Comparison of ENCODE assay signal across 1 cellular context in the genomic region with DNA sequence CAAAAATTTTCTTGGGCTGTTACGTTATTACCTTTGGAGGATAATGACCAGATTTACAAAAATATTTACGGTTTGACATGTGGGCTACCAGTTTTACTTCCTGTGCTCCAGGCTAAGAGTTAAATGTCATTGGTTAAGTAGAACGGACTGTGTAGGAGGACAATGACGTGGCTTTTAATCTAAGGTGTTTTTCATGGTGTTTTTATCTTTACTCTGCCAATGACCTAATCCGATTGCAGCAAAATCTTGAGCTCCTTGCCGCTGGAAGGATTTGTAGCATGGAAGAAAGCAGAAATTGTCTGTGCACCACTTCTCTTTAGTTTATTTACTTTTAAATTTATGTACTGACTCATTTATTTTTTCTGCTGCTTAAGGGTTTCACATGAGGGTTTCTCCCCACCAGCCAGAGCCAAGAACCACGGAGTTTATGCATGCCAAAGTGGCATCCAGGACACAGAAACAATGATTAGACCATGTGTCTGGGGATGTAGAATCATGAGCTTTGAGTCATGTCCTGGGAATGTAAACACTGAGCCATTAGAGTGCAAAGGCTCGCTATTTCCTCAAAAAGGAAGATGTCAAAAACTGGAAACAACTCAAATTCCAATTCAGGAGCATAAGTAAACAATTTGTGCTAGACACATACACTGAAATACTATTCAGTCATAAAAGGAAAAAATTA.
A peak's percentile ranks its signal among the peaks of the same experiment; 100 is the strongest.
TF ChIP-seq lines count a peak whose summit lies in the region.

No MANE protein-coding gene starts in this region.

TF ChIP-seq in HepG2, 621 proteins besides CTCF, POLR2A, EP300 and RAD21 (continued from another document and continues in another):
- TF ChIP-seq, protein P1, sequence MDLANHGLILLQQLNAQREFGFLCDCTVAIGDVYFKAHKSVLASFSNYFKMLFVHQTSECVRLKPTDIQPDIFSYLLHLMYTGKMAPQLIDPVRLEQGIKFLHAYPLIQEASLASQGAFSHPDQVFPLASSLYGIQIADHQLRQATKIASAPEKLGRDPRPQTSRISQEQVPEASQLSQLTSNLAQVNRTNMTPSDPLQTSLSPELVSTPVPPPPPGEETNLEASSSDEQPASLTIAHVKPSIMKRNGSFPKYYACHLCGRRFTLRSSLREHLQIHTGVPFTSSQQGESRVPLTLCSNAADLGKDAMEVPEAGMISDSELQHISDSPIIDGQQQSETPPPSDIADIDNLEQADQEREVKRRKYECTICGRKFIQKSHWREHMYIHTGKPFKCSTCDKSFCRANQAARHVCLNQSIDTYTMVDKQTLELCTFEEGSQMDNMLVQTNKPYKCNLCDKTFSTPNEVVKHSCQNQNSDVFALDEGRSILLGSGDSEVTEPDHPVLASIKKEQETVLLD (CRISPR knock-in tag; IDR thresholded peaks at IDR 0.05; ENCODE audit: low read depth), result no peak
- no peak for TF ChIP-seq ZNF34 (CRISPR knock-in tag; IDR thresholded peaks at IDR 0.05; ENCODE audit: borderline replicate concordance)
- no peak for TF ChIP-seq ZNF605 (CRISPR knock-in tag; IDR thresholded peaks at IDR 0.05)
- no peak for TF ChIP-seq NR1H2 (CRISPR knock-in tag; IDR thresholded peaks at IDR 0.05; ENCODE audit: borderline replicate concordance, low read depth)
- TF ChIP-seq NAIF1 (CRISPR knock-in tag; IDR thresholded peaks at IDR 0.05; ENCODE audit: borderline replicate concordance), result no peak
- no peak for TF ChIP-seq TBP (CRISPR knock-in tag; IDR thresholded peaks at IDR 0.05)
- TF ChIP-seq, protein P2, sequence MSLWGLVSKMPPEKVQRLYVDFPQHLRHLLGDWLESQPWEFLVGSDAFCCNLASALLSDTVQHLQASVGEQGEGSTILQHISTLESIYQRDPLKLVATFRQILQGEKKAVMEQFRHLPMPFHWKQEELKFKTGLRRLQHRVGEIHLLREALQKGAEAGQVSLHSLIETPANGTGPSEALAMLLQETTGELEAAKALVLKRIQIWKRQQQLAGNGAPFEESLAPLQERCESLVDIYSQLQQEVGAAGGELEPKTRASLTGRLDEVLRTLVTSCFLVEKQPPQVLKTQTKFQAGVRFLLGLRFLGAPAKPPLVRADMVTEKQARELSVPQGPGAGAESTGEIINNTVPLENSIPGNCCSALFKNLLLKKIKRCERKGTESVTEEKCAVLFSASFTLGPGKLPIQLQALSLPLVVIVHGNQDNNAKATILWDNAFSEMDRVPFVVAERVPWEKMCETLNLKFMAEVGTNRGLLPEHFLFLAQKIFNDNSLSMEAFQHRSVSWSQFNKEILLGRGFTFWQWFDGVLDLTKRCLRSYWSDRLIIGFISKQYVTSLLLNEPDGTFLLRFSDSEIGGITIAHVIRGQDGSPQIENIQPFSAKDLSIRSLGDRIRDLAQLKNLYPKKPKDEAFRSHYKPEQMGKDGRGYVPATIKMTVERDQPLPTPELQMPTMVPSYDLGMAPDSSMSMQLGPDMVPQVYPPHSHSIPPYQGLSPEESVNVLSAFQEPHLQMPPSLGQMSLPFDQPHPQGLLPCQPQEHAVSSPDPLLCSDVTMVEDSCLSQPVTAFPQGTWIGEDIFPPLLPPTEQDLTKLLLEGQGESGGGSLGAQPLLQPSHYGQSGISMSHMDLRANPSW (CRISPR knock-in tag; IDR thresholded peaks at IDR 0.05; ENCODE audit: borderline replicate concordance), result no peak
- TF ChIP-seq, protein P3, sequence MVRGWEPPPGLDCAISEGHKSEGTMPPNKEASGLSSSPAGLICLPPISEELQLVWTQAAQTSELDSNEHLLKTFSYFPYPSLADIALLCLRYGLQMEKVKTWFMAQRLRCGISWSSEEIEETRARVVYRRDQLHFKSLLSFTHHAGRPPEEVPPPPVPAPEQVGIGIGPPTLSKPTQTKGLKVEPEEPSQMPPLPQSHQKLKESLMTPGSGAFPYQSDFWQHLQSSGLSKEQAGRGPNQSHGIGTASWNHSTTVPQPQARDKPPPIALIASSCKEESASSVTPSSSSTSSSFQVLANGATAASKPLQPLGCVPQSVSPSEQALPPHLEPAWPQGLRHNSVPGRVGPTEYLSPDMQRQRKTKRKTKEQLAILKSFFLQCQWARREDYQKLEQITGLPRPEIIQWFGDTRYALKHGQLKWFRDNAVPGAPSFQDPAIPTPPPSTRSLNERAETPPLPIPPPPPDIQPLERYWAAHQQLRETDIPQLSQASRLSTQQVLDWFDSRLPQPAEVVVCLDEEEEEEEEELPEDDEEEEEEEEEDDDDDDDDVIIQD (CRISPR knock-in tag; IDR thresholded peaks at IDR 0.05; ENCODE audit: low read depth), result peak; percentile 97; the same call in 1 of the 2 replicates
- peak; percentile 94 for TF ChIP-seq ZMYM4 (CRISPR knock-in tag; IDR thresholded peaks at IDR 0.05)
- peak; percentile 45; the same call in 1 of the 2 replicates for TF ChIP-seq ZNF629 (CRISPR knock-in tag; conservative IDR thresholded peaks at IDR 0.05)
- TF ChIP-seq MYC (CRISPR knock-in tag; IDR thresholded peaks at IDR 0.05; ENCODE audit: borderline replicate concordance), result peak; percentile 54
- TF ChIP-seq, protein P4, sequence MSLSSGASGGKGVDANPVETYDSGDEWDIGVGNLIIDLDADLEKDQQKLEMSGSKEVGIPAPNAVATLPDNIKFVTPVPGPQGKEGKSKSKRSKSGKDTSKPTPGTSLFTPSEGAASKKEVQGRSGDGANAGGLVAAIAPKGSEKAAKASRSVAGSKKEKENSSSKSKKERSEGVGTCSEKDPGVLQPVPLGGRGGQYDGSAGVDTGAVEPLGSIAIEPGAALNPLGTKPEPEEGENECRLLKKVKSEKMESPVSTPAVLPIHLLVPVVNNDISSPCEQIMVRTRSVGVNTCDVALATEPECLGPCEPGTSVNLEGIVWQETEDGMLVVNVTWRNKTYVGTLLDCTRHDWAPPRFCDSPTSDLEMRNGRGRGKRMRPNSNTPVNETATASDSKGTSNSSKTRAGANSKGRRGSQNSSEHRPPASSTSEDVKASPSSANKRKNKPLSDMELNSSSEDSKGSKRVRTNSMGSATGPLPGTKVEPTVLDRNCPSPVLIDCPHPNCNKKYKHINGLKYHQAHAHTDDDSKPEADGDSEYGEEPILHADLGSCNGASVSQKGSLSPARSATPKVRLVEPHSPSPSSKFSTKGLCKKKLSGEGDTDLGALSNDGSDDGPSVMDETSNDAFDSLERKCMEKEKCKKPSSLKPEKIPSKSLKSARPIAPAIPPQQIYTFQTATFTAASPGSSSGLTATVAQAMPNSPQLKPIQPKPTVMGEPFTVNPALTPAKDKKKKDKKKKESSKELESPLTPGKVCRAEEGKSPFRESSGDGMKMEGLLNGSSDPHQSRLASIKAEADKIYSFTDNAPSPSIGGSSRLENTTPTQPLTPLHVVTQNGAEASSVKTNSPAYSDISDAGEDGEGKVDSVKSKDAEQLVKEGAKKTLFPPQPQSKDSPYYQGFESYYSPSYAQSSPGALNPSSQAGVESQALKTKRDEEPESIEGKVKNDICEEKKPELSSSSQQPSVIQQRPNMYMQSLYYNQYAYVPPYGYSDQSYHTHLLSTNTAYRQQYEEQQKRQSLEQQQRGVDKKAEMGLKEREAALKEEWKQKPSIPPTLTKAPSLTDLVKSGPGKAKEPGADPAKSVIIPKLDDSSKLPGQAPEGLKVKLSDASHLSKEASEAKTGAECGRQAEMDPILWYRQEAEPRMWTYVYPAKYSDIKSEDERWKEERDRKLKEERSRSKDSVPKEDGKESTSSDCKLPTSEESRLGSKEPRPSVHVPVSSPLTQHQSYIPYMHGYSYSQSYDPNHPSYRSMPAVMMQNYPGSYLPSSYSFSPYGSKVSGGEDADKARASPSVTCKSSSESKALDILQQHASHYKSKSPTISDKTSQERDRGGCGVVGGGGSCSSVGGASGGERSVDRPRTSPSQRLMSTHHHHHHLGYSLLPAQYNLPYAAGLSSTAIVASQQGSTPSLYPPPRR (CRISPR knock-in tag; IDR thresholded peaks at IDR 0.05; ENCODE audit: borderline replicate concordance), result peak; percentile 60; the same call in 1 of the 2 replicates
- TF ChIP-seq ZFX (CRISPR knock-in tag; IDR thresholded peaks at IDR 0.05; ENCODE audit: low read depth), result no peak
- peak; percentile 70; the same call in 1 of the 2 replicates for TF ChIP-seq WIZ (CRISPR knock-in tag; IDR thresholded peaks at IDR 0.05)
- TF ChIP-seq THAP11 (CRISPR knock-in tag; IDR thresholded peaks at IDR 0.05), result peak; percentile 61
- TF ChIP-seq, protein P5, sequence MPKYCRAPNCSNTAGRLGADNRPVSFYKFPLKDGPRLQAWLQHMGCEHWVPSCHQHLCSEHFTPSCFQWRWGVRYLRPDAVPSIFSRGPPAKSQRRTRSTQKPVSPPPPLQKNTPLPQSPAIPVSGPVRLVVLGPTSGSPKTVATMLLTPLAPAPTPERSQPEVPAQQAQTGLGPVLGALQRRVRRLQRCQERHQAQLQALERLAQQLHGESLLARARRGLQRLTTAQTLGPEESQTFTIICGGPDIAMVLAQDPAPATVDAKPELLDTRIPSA (CRISPR knock-in tag; IDR thresholded peaks at IDR 0.05; ENCODE audit: borderline replicate concordance), result 0 out of 2 replicates have a peak, but pooled peaks have one; percentile 36
- TF ChIP-seq ZFYVE20 (CRISPR knock-in tag; IDR thresholded peaks at IDR 0.05; ENCODE audit: borderline replicate concordance, low read depth), result no peak
- TF ChIP-seq ZFP1 (CRISPR knock-in tag; IDR thresholded peaks at IDR 0.05), result peak; percentile 82; the same call in 1 of the 2 replicates
- peak; percentile 92 for TF ChIP-seq BCL6 (CRISPR knock-in tag; IDR thresholded peaks at IDR 0.05)
- TF ChIP-seq ZNF546 (CRISPR knock-in tag; conservative IDR thresholded peaks at IDR 0.05), result no peak
- TF ChIP-seq ETV5 (CRISPR knock-in tag; IDR thresholded peaks at IDR 0.05; ENCODE audit: borderline replicate concordance), result peak; percentile 78; the same call in 1 of the 2 replicates
- 0 out of 2 replicates have a peak, but pooled peaks have one; percentile 46 for TF ChIP-seq GATAD1 (CRISPR knock-in tag; IDR thresholded peaks at IDR 0.05)
- TF ChIP-seq HNRNPK (IDR thresholded peaks at IDR 0.05; ENCODE audit: low read depth, low read length, poor library complexity, severe bottlenecking), result no peak
- no peak for TF ChIP-seq ZNF598 (CRISPR knock-in tag; IDR thresholded peaks at IDR 0.05; ENCODE audit: borderline replicate concordance)
- TF ChIP-seq MYNN (CRISPR knock-in tag; IDR thresholded peaks at IDR 0.05; ENCODE audit: low read depth), result no peak
- TF ChIP-seq SP4 (CRISPR knock-in tag; IDR thresholded peaks at IDR 0.05), result no peak
- TF ChIP-seq XRCC5 (optimal IDR thresholded peaks at IDR 0.05; ENCODE audit: low read length), result no peak
- TF ChIP-seq CBFB (CRISPR knock-in tag; IDR thresholded peaks at IDR 0.05), result no peak
- TF ChIP-seq HDAC6 (IDR thresholded peaks at IDR 0.05; ENCODE audit: low read depth, low read length), result no peak
- peak; percentile 64; the same call in 1 of the 2 replicates for TF ChIP-seq TBX2 (CRISPR knock-in tag; IDR thresholded peaks at IDR 0.05; ENCODE audit: borderline replicate concordance)
- peak; percentile 42; the same call in 1 of the 2 replicates for TF ChIP-seq SRF (IDR thresholded peaks at IDR 0.05; ENCODE audit: low read depth, low read length)
- TF ChIP-seq, protein P6, sequence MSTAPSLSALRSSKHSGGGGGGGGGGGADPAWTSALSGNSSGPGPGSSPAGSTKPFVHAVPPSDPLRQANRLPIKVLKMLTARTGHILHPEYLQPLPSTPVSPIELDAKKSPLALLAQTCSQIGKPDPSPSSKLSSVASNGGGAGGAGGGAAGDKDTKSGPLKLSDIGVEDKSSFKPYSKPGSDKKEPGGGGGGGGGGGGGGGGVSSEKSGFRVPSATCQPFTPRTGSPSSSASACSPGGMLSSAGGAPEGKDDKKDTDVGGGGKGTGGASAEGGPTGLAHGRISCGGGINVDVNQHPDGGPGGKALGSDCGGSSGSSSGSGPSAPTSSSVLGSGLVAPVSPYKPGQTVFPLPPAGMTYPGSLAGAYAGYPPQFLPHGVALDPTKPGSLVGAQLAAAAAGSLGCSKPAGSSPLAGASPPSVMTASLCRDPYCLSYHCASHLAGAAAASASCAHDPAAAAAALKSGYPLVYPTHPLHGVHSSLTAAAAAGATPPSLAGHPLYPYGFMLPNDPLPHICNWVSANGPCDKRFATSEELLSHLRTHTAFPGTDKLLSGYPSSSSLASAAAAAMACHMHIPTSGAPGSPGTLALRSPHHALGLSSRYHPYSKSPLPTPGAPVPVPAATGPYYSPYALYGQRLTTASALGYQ (CRISPR knock-in tag; IDR thresholded peaks at IDR 0.05), result peak; percentile 91
- TF ChIP-seq ZHX2 (IDR thresholded peaks at IDR 0.05; ENCODE audit: low read depth), result 0 out of 2 replicates have a peak, but pooled peaks have one; percentile 28
- no peak for TF ChIP-seq ZHX2 (CRISPR knock-in tag; IDR thresholded peaks at IDR 0.05; ENCODE audit: borderline replicate concordance)
- no peak for TF ChIP-seq ZNF530 (CRISPR knock-in tag; IDR thresholded peaks at IDR 0.05; ENCODE audit: low read depth)
- peak; percentile 71; the same call in 1 of the 2 replicates for TF ChIP-seq ZSCAN12 (CRISPR knock-in tag; IDR thresholded peaks at IDR 0.05)
- TF ChIP-seq ZFP36L1 (CRISPR knock-in tag; IDR thresholded peaks at IDR 0.05), result no peak
- peak; percentile 61; the same call in 1 of the 2 replicates for TF ChIP-seq ZNF430 (CRISPR knock-in tag; IDR thresholded peaks at IDR 0.05)
- no peak for TF ChIP-seq HNRNPL (IDR thresholded peaks at IDR 0.05; ENCODE audit: low read depth, low read length)
